Comparison of ENCODE assay signal across 15 cellular contexts in genomic region chr7:43528581-43529354, GRCh38. TPM values are rescaled to one million over a fixed set of nuclear protein-coding genes. Genes with fewer than 3 reads are reported as not detected.
DNase-seq lines count a peak whose midpoint lies in the region; ATAC-seq lines count a peak whose summit lies in the region.
"Had no signal": no experiment of that assay in that cellular context is flagged by ENCODE, and none has a peak within 500 bp of the region (broad histone marks: within the 10 kb centered on the region; RNA-seq: fewer than 3 reads in every experiment).

No MANE protein-coding gene starts in this region.

- no peak overlapping the region for H3K4me3 Mint-ChIP-seq in T-helper 2 cell treated with Interferon-gamma antibody and Interleukin-4, amounts not matched to agents 5 μg/mL and 100 μg/mL, for 36 hours
- H3K4me3 Mint-ChIP-seq: B cell; CD4-positive, alpha-beta T cell; HFFc6 had no signal

- in situ Hi-C loops in G401 (cut with HindIII; ENCODE audit: low sequenced_read_pairs) = no loop called here

- H3K4me1 Mint-ChIP-seq in T-helper 2 cell treated with Interferon-gamma antibody and Interleukin-4, amounts not matched to agents 5 μg/mL and 100 μg/mL, for 36 hours (ENCODE audit: low read depth) = no peaks in the 10 kb centered on the region
- H3K4me1 Mint-ChIP-seq: B cell had no signal

- ATAC-seq in GM21367 (IDR thresholded peaks at IDR 0.05; ENCODE audit: unreplicated experiment) = no peak
- ATAC-seq: GM12878 had no signal

- H3K27ac Mint-ChIP-seq in T-helper 2 cell treated with Interferon-gamma antibody and Interleukin-4, amounts not matched to agents 5 μg/mL and 100 μg/mL, for 36 hours = no peak overlapping the region
- H3K27ac Mint-ChIP-seq: B cell; CD4-positive, alpha-beta T cell; HFFc6 had no signal

- H3K27me3 Mint-ChIP-seq in T-helper 2 cell treated with Interferon-gamma antibody and Interleukin-4, amounts not matched to agents 5 μg/mL and 100 μg/mL, for 36 hours (ENCODE audit: low read depth) = peaks cover 21% of the 10 kb centered on the region

- no peaks in the 10 kb centered on the region for H3K9me3 Mint-ChIP-seq in T-helper 2 cell treated with Interferon-gamma antibody and Interleukin-4, amounts not matched to agents 5 μg/mL and 100 μg/mL, for 36 hours
- H3K9me3 Mint-ChIP-seq: CD4-positive, alpha-beta T cell; HFFc6 had no signal

- H3K36me3 Mint-ChIP-seq in T-helper 2 cell treated with Interferon-gamma antibody and Interleukin-4, amounts not matched to agents 5 μg/mL and 100 μg/mL, for 36 hours (ENCODE audit: low read depth) = no peaks in the 10 kb centered on the region

- DNase-seq in G401 (ENCODE audit: low spot score) (peak; percentile 72), NCI-H69 (lab: John Stamatoyannopoulos, UW) (peak; percentile 52), cerebellum (ENCODE audit: low spot score) (peak; percentile 65), mesenteric fat pad (ENCODE audit: low spot score) (peak; percentile 64)
- DNase-seq in T-helper 2 cell treated with Interferon-gamma antibody and Interleukin-4, amounts not matched to agents 5 μg/mL and 100 μg/mL, for 36 hours (ENCODE audit: low spot score) = no peak
- no peak for DNase-seq in stimulated activated CD4-positive, alpha-beta T cell treated with anti-CD3 and anti-CD28 coated beads, Interleukin-4, amount 100 ng/mL, for 24 hours
- DNase-seq: Calu3; CD4-positive, alpha-beta T cell; DMS 273 treated with DMSO at 0.1 percent for 48 hours; GOT3; HCEC 1CT; HFFc6 had no signal

RNA-seq across cellular contexts. Expression of gene STK17A, which starts 54.1 kb away (rescaled TPM):
- 146 and 170 TPM in 2 replicates for total RNA-seq in G401 (2014; rRNA removed; shearing (Covaris generic))
- 30.2 TPM for total RNA-seq in cerebellum
- 29.4 TPM for total RNA-seq in mesenteric fat pad

Comparison
In these comparisons a context has a peak if more than half of its experiments do, and no peak if none do; other contexts are left out.
1. DNase-seq: peak in G401 (single experiment), NCI-H69 (single experiment), cerebellum (single experiment) and mesenteric fat pad (single experiment); none in T-helper 2 cell treated with Interferon-gamma antibody and Interleukin-4, amounts not matched to agents 5 μg/mL and 100 μg/mL, for 36 hours (single experiment) and stimulated activated CD4-positive, alpha-beta T cell treated with anti-CD3 and anti-CD28 coated beads, Interleukin-4, amount 100 ng/mL, for 24 hours (single experiment).